In the genomic region with DNA sequence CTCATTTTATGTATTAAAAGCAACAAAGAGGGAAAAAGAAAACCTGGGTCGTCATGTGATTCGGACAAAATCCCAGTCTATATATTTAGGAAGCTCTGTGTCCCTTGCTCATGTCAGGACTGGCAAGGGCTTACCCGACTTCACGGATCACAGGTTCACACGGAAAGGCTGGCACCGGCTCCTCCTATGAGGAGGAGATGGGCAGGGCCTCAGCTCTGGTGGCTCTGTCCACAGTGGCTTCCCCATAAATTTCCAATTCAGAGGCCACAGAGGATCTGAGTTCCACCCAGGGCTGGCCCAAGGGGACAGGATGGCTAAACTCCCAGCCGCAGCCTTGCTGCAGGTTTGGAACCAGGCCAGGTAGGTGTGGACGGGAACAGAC, we compare ENCODE assay signal across 14 cellular contexts.
A peak's percentile ranks its signal among the peaks of the same experiment; 100 is the strongest.
DNase-seq lines count a peak whose midpoint lies in the region; ATAC-seq and TF ChIP-seq lines count a peak whose summit lies in the region.
"Had no signal": no experiment of that assay in that cellular context is flagged by ENCODE, and none has a peak within 500 bp of the region (broad histone marks: within the 10 kb centered on the region; RNA-seq: fewer than 3 reads in every experiment).

No MANE protein-coding gene starts in this region.

- H3K27ac ChIP-seq in esophagus squamous epithelium: peak overlapping the region in 2 of 4 donors; percentile 56 to 65
- H3K27ac ChIP-seq: left ventricle myocardium inferior had no signal

- intact Hi-C loops in esophagus squamous epithelium (cut with DNase I): loop anchor here (5.0 kb wide), 1 partner anchor 189 kb away; no protein-coding TSS in a partner anchor

- TF ChIP-seq CTCF in esophagus squamous epithelium (IDR thresholded peaks at IDR 0.05): no peak

- no peak for TF ChIP-seq POLR2A in esophagus squamous epithelium (IDR thresholded peaks at IDR 0.05)

- WGBS in esophagus squamous epithelium, 2 donors: 28 to 29% methylated on average over 5 to 8 of the region's 8 CpGs

- DNase-seq in NCI-H748 (lab: John Stamatoyannopoulos, UW; ENCODE audit: unreplicated experiment): peak; percentile 55
- no peak for DNase-seq in NCI-H748 treated with DMSO at 0.1 percent for 48 hours (lab: John Stamatoyannopoulos, UW)
- peak; percentile 52 to 73 for DNase-seq in NCI-H526 (lab: John Stamatoyannopoulos, UW)
- no peak for DNase-seq in esophagus squamous epithelium (lab: John Stamatoyannopoulos, UW)
- peak; percentile 30 for DNase-seq in renal cortical epithelial cell (ENCODE audit: low read depth)
- no peak for DNase-seq in NCI-H1930 (lab: John Stamatoyannopoulos, UW)
- DNase-seq in SW480 (ENCODE audit: low spot score): no peak
- DNase-seq: activated CD4-positive, CD25-positive, alpha-beta regulatory T cell treated with anti-CD3 and anti-CD28 coated beads, Interleukin-2, amount 50 U/mL, for 72 hours; activated T-cell treated with anti-CD3 and anti-CD28 coated beads, Interleukin-2, amount 50 U/mL, for 4 hours; amniotic stem cell; hypothalamus; left ventricle myocardium inferior; right cardiac atrium had no signal

- H3K36me3 ChIP-seq in esophagus squamous epithelium: no peaks in the 10 kb centered on the region
- H3K36me3 ChIP-seq: left ventricle myocardium inferior had no signal

- H3K4me1 ChIP-seq in esophagus squamous epithelium: peaks cover 13 to 30% (median 17%) of the 10 kb centered on the region in 3 donors

- H3K4me3 ChIP-seq in esophagus squamous epithelium: peak overlapping the region; percentile 2 to 38 (median 20)
- H3K4me3 ChIP-seq: left ventricle myocardium inferior had no signal

- no peak for ATAC-seq in GM18520 (IDR thresholded peaks at IDR 0.05; ENCODE audit: unreplicated experiment)
- ATAC-seq: activated T-cell treated with anti-CD3 and anti-CD28 coated beads, Interleukin-2, amount 50 U/mL, for 4 hours; right cardiac atrium had no signal

- H3K27me3 ChIP-seq in esophagus squamous epithelium: no peaks in the 10 kb centered on the region

- H3K9me3 ChIP-seq in esophagus squamous epithelium: no peaks in the 10 kb centered on the region
- H3K9me3 ChIP-seq: left ventricle myocardium inferior had no signal

Comparison
In these comparisons a context has a peak if more than half of its experiments do, and no peak if none do; other contexts are left out.
1. DNase-seq: peak in NCI-H748 (single experiment), NCI-H526 (2 of 2) and renal cortical epithelial cell (single experiment); none in NCI-H748 treated with DMSO at 0.1 percent for 48 hours (single experiment), esophagus squamous epithelium (single experiment), NCI-H1930 (0 of 2) and SW480 (single experiment).